9 cellular contexts compared by ENCODE assay signal in the genomic region with DNA sequence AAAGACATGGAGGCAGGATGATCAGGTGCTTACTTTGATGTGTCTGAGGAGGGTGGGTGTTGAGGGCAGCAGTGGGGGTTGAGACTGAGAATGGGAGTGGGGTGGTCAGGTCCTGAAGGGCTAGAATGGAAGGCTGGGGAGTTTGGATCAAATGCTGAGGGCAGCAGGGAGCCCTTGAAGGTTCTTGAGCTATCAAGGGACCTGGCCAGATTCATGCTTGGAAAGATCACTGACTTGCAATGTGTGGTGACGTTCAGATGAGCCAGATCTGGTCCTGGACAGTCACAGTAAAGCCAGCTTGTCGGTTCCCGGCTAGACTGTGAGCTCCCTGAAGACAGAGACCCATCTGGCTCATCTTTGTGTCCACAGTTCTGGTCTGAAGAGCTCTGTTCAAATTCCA. TPM values are rescaled to one million over a fixed set of nuclear protein-coding genes. Genes with fewer than 3 reads are reported as not detected.
"Had no signal": no experiment of that assay in that cellular context is flagged by ENCODE, and none has a peak within 500 bp of the region (broad histone marks: within the 10 kb centered on the region; RNA-seq: fewer than 3 reads in every experiment).

No MANE protein-coding gene starts in this region.

- DNase-seq: H9, HCEC 1CT, HFFc6 had no signal

- H3K4me3 ChIP-seq: GM23338, K562 had no signal

- ATAC-seq: GM23338, HepG2, K562 had no signal

- H3K4me3 Mint-ChIP-seq: GM23338, H9, HFFc6 had no signal

- H3K9me3 Mint-ChIP-seq: GM23338, H9, HFFc6 had no signal

- FAIRE-seq: H1, H54, HepG2, K562 had no signal

- H2AFZ ChIP-seq: GM23338 had no signal

- H3K4me2 ChIP-seq: GM23338 had no signal

- H3K27ac Mint-ChIP-seq: GM23338, H9, HFFc6 had no signal

- H3K27ac ChIP-seq: HL-60 had no signal

RNA-seq across cellular contexts. Expression of gene EPHB2, which starts 3.8 kb away (rescaled TPM):
- total RNA-seq: K562 had no signal
- polyA plus RNA-seq: K562 had no signal
